ENCODE assay signal across 8 cellular contexts in genomic region chr10:104267721-104268690, GRCh38. TPM values are rescaled to one million over a fixed set of nuclear protein-coding genes. Genes with fewer than 3 reads are reported as not detected.
DNase-seq lines count a peak whose midpoint lies in the region; TF ChIP-seq lines count a peak whose summit lies in the region.

No MANE protein-coding gene starts in this region.

- H3K27me3 Mint-ChIP-seq in activated T-helper 1 cell treated with anti-CD3 and anti-CD28 coated beads, Interleukin-12 subunit alpha, Interleukin-12 subunit beta, Interleukin-2, Interleukin-4 antibody, amounts not matched to agents 30 ng/mL and 10 ng/mL and 1 ng/mL, durations not matched to agents 14 hours and 24 hours and 36 hours (ENCODE audit: insufficient read depth) = peaks cover 4% of the 10 kb centered on the region

- peak overlapping the region; percentile 92 for H3K4me3 Mint-ChIP-seq in activated T-helper 1 cell treated with anti-CD3 and anti-CD28 coated beads, Interleukin-12 subunit alpha, Interleukin-12 subunit beta, Interleukin-2, Interleukin-4 antibody, amounts not matched to agents 30 ng/mL and 10 ng/mL and 1 ng/mL, durations not matched to agents 14 hours and 24 hours and 36 hours

- peak overlapping the region; percentile 96 for H3K27ac Mint-ChIP-seq in activated T-helper 1 cell treated with anti-CD3 and anti-CD28 coated beads, Interleukin-12 subunit alpha, Interleukin-12 subunit beta, Interleukin-2, Interleukin-4 antibody, amounts not matched to agents 30 ng/mL and 10 ng/mL and 1 ng/mL, durations not matched to agents 14 hours and 24 hours and 36 hours

- TF ChIP-seq POLR2A in spleen (IDR thresholded peaks at IDR 0.05) = no peak

- H3K36me3 Mint-ChIP-seq in activated T-helper 1 cell treated with anti-CD3 and anti-CD28 coated beads, Interleukin-12 subunit alpha, Interleukin-12 subunit beta, Interleukin-2, Interleukin-4 antibody, amounts not matched to agents 30 ng/mL and 10 ng/mL and 1 ng/mL, durations not matched to agents 14 hours and 24 hours and 36 hours (ENCODE audit: low read depth) = peaks cover 40% of the 10 kb centered on the region

- H3K4me3 ChIP-seq in H7 (ENCODE audit: insufficient read depth, low read depth, low read length) (peak overlapping the region; percentile 86), hepatocyte (peak overlapping the region; percentile 54), spleen (peak overlapping the region; percentile 49 to 93 (median 76))

- H3K9me3 Mint-ChIP-seq in activated T-helper 1 cell treated with anti-CD3 and anti-CD28 coated beads, Interleukin-12 subunit alpha, Interleukin-12 subunit beta, Interleukin-2, Interleukin-4 antibody, amounts not matched to agents 30 ng/mL and 10 ng/mL and 1 ng/mL, durations not matched to agents 14 hours and 24 hours and 36 hours = no peaks in the 10 kb centered on the region

- intact Hi-C loops in activated T-helper 1 cell treated with anti-CD3 and anti-CD28 coated beads, Interleukin-12 subunit alpha, Interleukin-12 subunit beta, Interleukin-2, Interleukin-4 antibody, amounts not matched to agents 30 ng/mL and 10 ng/mL and 1 ng/mL, durations not matched to agents 14 hours and 24 hours and 36 hours (cut with micrococcal nuclease) = loop anchor here (1.0 to 2.0 kb wide), 2 partner anchors 8 to 357 kb away; no protein-coding TSS in a partner anchor
- intact Hi-C loops in spleen (cut with DNase I; ENCODE audit: low total_unique reads) = no loop called here

- peaks cover 12% of the 10 kb centered on the region for H3K79me2 ChIP-seq in hepatocyte

- no peaks in the 10 kb centered on the region for H3K9me3 ChIP-seq in hepatocyte (ENCODE audit: low read depth)
- no peaks in the 10 kb centered on the region for H3K9me3 ChIP-seq in spleen

- H3K36me3 ChIP-seq in H7 (replicated peaks; ENCODE audit: control insufficient read depth, insufficient read depth, low read length) (peaks cover 2% of the 10 kb centered on the region), hepatocyte (replicated peaks; ENCODE audit: insufficient read depth, low read depth) (no peaks in the 10 kb centered on the region), spleen (peaks cover 0 to 53% (median 38%) of the 10 kb centered on the region in 6 donors)

- H3K4me1 ChIP-seq in hepatocyte (ENCODE audit: insufficient read depth) (peaks cover 3% of the 10 kb centered on the region), spleen (peaks cover 10 to 62% (median 55%) of the 10 kb centered on the region in 6 donors)

- in situ Hi-C loops in GM13977 (cut with MboI; ENCODE audit: low pct_unique_long_range_greater_than_20kb, low sequenced_read_pairs, unreplicated experiment) = no loop called here

- no peaks in the 10 kb centered on the region for H3K9me2 ChIP-seq in hepatocyte (replicated peaks; ENCODE audit: insufficient read depth)

- H3K4me1 Mint-ChIP-seq in activated T-helper 1 cell treated with anti-CD3 and anti-CD28 coated beads, Interleukin-12 subunit alpha, Interleukin-12 subunit beta, Interleukin-2, Interleukin-4 antibody, amounts not matched to agents 30 ng/mL and 10 ng/mL and 1 ng/mL, durations not matched to agents 14 hours and 24 hours and 36 hours (ENCODE audit: low read depth) = peaks cover 49% of the 10 kb centered on the region

- DNase-seq in H7 = no peak
- no peak for DNase-seq in activated T-helper 1 cell treated with anti-CD3 and anti-CD28 coated beads, Interleukin-12 subunit alpha, Interleukin-12 subunit beta, Interleukin-2, Interleukin-4 antibody, amounts not matched to agents 30 ng/mL and 10 ng/mL and 1 ng/mL, durations not matched to agents 14 hours and 24 hours and 36 hours (ENCODE audit: low spot score)
- no peak for DNase-seq in hepatocyte (ENCODE audit: low spot score)
- DNase-seq in spleen = peak; percentile 76
- no peak for DNase-seq in GM13977 (ENCODE audit: low spot score)
- DNase-seq in HuH-7 (ENCODE audit: low spot score) = no peak
- no peak for DNase-seq in germinal center (ENCODE audit: low spot score)

- H3K27me3 ChIP-seq in H7 (ENCODE audit: control insufficient read depth, insufficient read depth, low read length) (no peaks in the 10 kb centered on the region), hepatocyte (no peaks in the 10 kb centered on the region), spleen (replicated peaks in 1 of 7) (no peaks in the 10 kb centered on the region)

- 68% methylated on average over 23 of the region's 23 CpGs for WGBS in hepatocyte (ENCODE audit: low lambda C conversion rate, missing lambda C conversion rate)
- WGBS in spleen, 5 donors = 52 to 55% (median 54%) methylated on average over 23 of the region's 23 CpGs

- H3K27ac ChIP-seq in 22Rv1 (peak overlapping the region; percentile 59), hepatocyte (peak overlapping the region; percentile 84), spleen (peak overlapping the region; percentile 76 to 97 (median 92))

- H4K20me1 ChIP-seq in hepatocyte (ENCODE audit: insufficient read depth, poor library complexity, severe bottlenecking) = no peaks in the 10 kb centered on the region

- TF ChIP-seq CTCF in 22Rv1 (IDR thresholded peaks at IDR 0.05) (no peak), hepatocyte (IDR thresholded peaks at IDR 0.05; ENCODE audit: poor library complexity) (no peak), spleen (IDR thresholded peaks at IDR 0.05 in 8 of 11, conservative IDR thresholded peaks at IDR 0.05 in 3 of 11) (no peak), GM13977 (IDR thresholded peaks at IDR 0.05; ENCODE audit: extremely low read depth, insufficient read depth, missing control alignments) (no peak)

- H3K4me2 ChIP-seq in hepatocyte = peak overlapping the region; percentile 81

- H2AFZ ChIP-seq in hepatocyte = peak overlapping the region; percentile 20

RNA-seq across cellular contexts. Expression of gene GSTO2, which starts 1.0 kb away (rescaled TPM):
- total RNA-seq in H7 (2014; rRNA removed; shearing (Covaris generic)) = 15.2 and 20.6 TPM in 2 replicates
- 1.1 and 1.2 TPM in 2 replicates for total RNA-seq in activated T-helper 1 cell treated with anti-CD3 and anti-CD28 coated beads, Interleukin-12 subunit alpha, Interleukin-12 subunit beta, Interleukin-2, Interleukin-4 antibody, amounts not matched to agents 30 ng/mL and 10 ng/mL and 1 ng/mL, durations not matched to agents 14 hours and 24 hours and 36 hours
- total RNA-seq in hepatocyte (2.5 and 2.7 TPM in 2 replicates), spleen (1 to 10 TPM in 1 of 7 donors, under 1 TPM in 6; 0.32 to 1.4 (median 0.77) TPM)
- polyA plus RNA-seq in hepatocyte (0.37 and 1.4 TPM in 2 replicates), spleen (under 1 TPM; 0.91 to 0.99 (median 0.91) TPM)

RNA-seq across cellular contexts. Expression of gene GSTO1, which starts 13.3 kb away (rescaled TPM):
- 130 and 155 TPM in 2 replicates for total RNA-seq in H7 (2014; rRNA removed; shearing (Covaris generic))
- 125 TPM in 2 replicates for total RNA-seq in activated T-helper 1 cell treated with anti-CD3 and anti-CD28 coated beads, Interleukin-12 subunit alpha, Interleukin-12 subunit beta, Interleukin-2, Interleukin-4 antibody, amounts not matched to agents 30 ng/mL and 10 ng/mL and 1 ng/mL, durations not matched to agents 14 hours and 24 hours and 36 hours
- total RNA-seq in hepatocyte (216 and 220 TPM in 2 replicates), spleen (100 to 1,000 TPM in 1 of 7 donors, 10 to 100 TPM in 6; 64.4 to 104 (median 81.7) TPM)
- polyA plus RNA-seq in hepatocyte (292 and 328 TPM in 2 replicates), spleen (100 to 1,000 TPM in 2 of 3 donors, 10 to 100 TPM in 1; 88.1 to 157 (median 131) TPM)

RNA-seq across cellular contexts. Expression of gene CFAP43, which starts 35.8 kb away (rescaled TPM):
- total RNA-seq in H7 (2014; rRNA removed; shearing (Covaris generic)) = 0.21 and 0.30 TPM in 2 replicates
- total RNA-seq in activated T-helper 1 cell treated with anti-CD3 and anti-CD28 coated beads, Interleukin-12 subunit alpha, Interleukin-12 subunit beta, Interleukin-2, Interleukin-4 antibody, amounts not matched to agents 30 ng/mL and 10 ng/mL and 1 ng/mL, durations not matched to agents 14 hours and 24 hours and 36 hours = not detected in 2 replicates
- total RNA-seq in hepatocyte (0.83 and 1.6 TPM in 2 replicates), spleen (1 to 10 TPM in 1 of 7 donors, under 1 TPM in 5, not detected in 1; 0.13 to 1.1 (median 0.30) TPM)
- polyA plus RNA-seq in hepatocyte (0.57 and 0.66 TPM in 2 replicates), spleen (under 1 TPM; 0.17 to 0.30 (median 0.22) TPM)
